In the genomic region with DNA sequence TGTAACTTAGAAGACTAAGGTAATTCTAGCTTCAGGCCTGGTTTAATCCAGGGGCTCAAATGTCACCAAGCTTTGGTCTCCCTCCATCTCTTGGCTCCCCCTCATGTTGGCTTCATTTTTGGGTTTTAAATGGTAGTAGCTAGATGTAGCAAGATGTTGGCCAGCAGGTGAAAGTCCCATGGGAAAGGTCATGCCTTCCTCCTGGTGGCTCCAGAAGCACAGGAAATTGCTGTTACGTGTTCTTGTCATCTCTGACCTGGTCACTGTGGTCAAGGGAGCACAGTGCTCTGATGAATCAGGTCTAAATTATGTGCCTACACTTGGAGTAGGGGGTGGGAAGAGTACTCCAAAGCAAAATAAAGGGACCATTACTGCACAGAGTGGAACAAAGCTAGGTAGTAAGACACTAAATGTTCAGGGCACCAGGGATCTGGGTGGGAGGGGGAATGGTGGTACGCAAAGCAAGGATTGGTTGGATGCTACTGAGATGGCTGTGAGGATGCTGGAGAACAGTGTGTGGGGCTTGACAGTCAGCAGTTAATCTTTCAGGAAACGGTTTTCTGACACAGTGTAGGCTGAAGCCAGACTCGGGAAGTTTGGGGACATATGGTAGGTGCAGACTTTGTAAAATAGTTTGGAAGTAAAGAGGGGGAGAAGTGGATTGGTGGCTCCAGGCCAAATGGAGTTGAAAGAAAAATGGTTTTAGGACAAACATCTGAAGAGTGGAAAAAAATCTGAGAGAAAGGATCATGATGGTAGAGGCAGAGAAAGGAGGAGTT, we compare ENCODE assay signal across 13 cellular contexts. TPM values are rescaled to one million over a fixed set of nuclear protein-coding genes. Genes with fewer than 3 reads are reported as not detected.
DNase-seq lines count a peak whose midpoint lies in the region; ATAC-seq and TF ChIP-seq lines count a peak whose summit lies in the region.
"Had no signal": no experiment of that assay in that cellular context is flagged by ENCODE, and none has a peak within 500 bp of the region (broad histone marks: within the 10 kb centered on the region; RNA-seq: fewer than 3 reads in every experiment).

No MANE protein-coding gene starts in this region.

- no peaks in the 10 kb centered on the region for H3K27me3 Mint-ChIP-seq in CD4-positive, CD25-positive, alpha-beta regulatory T cell
- H3K27me3 Mint-ChIP-seq in central memory CD8-positive, alpha-beta T cell, result no peaks in the 10 kb centered on the region
- H3K27me3 Mint-ChIP-seq: effector memory CD8-positive, alpha-beta T cell had no signal

- ATAC-seq in CD4-positive, CD25-positive, alpha-beta regulatory T cell (ENCODE audit: low read depth in 2 of 2), result no peak
- ATAC-seq in central memory CD8-positive, alpha-beta T cell (replicated peaks; ENCODE audit: extremely low read depth, poor library complexity, severe bottlenecking), result no peak
- ATAC-seq: activated CD8-positive, alpha-beta T cell treated with anti-CD3 and anti-CD28 coated beads, Interleukin-2, amount 10 ng/mL, durations not matched to agents 7 days and 5 days; effector memory CD8-positive, alpha-beta T cell had no signal

- no peak overlapping the region for H3K4me3 ChIP-seq in CD4-positive, CD25-positive, alpha-beta regulatory T cell (ENCODE audit: low read depth, low read length)

- no peaks in the 10 kb centered on the region for H3K27me3 ChIP-seq in CD4-positive, CD25-positive, alpha-beta regulatory T cell (ENCODE audit: control insufficient read depth, insufficient read depth, low read length)

- CTCF ChIA-PET in HEK293T (lab: Yijun Ruan, JAX), result no interaction called here

- in situ Hi-C loops in KBM-7 (cut with MboI; ENCODE audit: low pct_unique_long_range_greater_than_20kb, low sequenced_read_pairs), result no loop called here

- H3K36me3 Mint-ChIP-seq in CD4-positive, CD25-positive, alpha-beta regulatory T cell, result peaks cover 18% of the 10 kb centered on the region
- H3K36me3 Mint-ChIP-seq in central memory CD8-positive, alpha-beta T cell (ENCODE audit: insufficient read depth), result peaks cover 10% of the 10 kb centered on the region

- H3K27ac Mint-ChIP-seq in CD4-positive, CD25-positive, alpha-beta regulatory T cell, result peak overlapping the region in 2 of 3 donors; percentile 77 to 89
- peak overlapping the region; percentile 7 for H3K27ac Mint-ChIP-seq in central memory CD8-positive, alpha-beta T cell (ENCODE audit: low read depth)
- H3K27ac Mint-ChIP-seq: activated CD8-positive, alpha-beta T cell treated with anti-CD3 and anti-CD28 coated beads, Interleukin-2, amount 10 ng/mL, durations not matched to agents 7 days and 5 days had no signal

- DNase-seq in CD4-positive, CD25-positive, alpha-beta regulatory T cell, result no peak
- DNase-seq in KBM-7 (peak; percentile 35), myocyte (ENCODE audit: low read depth) (peak; percentile 39), KG1 (lab: John Stamatoyannopoulos, UW) (no peak), ecto neural progenitor cell (ENCODE audit: low spot score) (no peak), HEK293T (ENCODE audit: extremely low spot score) (no peak), occipital lobe (lab: John Stamatoyannopoulos, UW) (no peak)
- DNase-seq in central memory CD8-positive, alpha-beta T cell (ENCODE audit: low spot score in 2 of 2), result no peak
- DNase-seq: activated CD8-positive, alpha-beta T cell treated with anti-CD3 and anti-CD28 coated beads, Interleukin-2, amount 10 ng/mL, durations not matched to agents 7 days and 5 days; Calu3; effector memory CD8-positive, alpha-beta T cell; NCI-H1048; NCI-H69 had no signal

- H3K4me3 Mint-ChIP-seq in CD4-positive, CD25-positive, alpha-beta regulatory T cell, result no peak overlapping the region
- H3K4me3 Mint-ChIP-seq in central memory CD8-positive, alpha-beta T cell, result no peak overlapping the region
- H3K4me3 Mint-ChIP-seq: activated CD8-positive, alpha-beta T cell treated with anti-CD3 and anti-CD28 coated beads, Interleukin-2, amount 10 ng/mL, durations not matched to agents 7 days and 5 days; effector memory CD8-positive, alpha-beta T cell had no signal

- H3K27ac ChIP-seq in CD4-positive, CD25-positive, alpha-beta regulatory T cell (ENCODE audit: insufficient read depth, low read length, poor library complexity, severe bottlenecking), result no peak overlapping the region

- H3K9me3 Mint-ChIP-seq in CD4-positive, CD25-positive, alpha-beta regulatory T cell, result peaks cover 0 to 2% (median 0%) of the 10 kb centered on the region in 7 donors
- no peaks in the 10 kb centered on the region for H3K9me3 Mint-ChIP-seq in central memory CD8-positive, alpha-beta T cell
- H3K9me3 Mint-ChIP-seq: effector memory CD8-positive, alpha-beta T cell had no signal

- peaks cover 4% of the 10 kb centered on the region for H3K4me1 ChIP-seq in CD4-positive, CD25-positive, alpha-beta regulatory T cell (ENCODE audit: control insufficient read depth, insufficient read depth, low read length, poor library complexity, severe bottlenecking)

- POLR2A ChIA-PET in HEK293T (lab: Yijun Ruan, JAX), result interaction anchor here (0.8 to 1.0 kb wide), 2 partner anchors 10 to 23 kb away, joined by 3 read pairs; no protein-coding TSS in a partner anchor

- no peaks in the 10 kb centered on the region for H3K9me3 ChIP-seq in CD4-positive, CD25-positive, alpha-beta regulatory T cell (ENCODE audit: control insufficient read depth in 2 of 2, low read length in 2 of 2)

- H3K4me1 Mint-ChIP-seq in CD4-positive, CD25-positive, alpha-beta regulatory T cell, result peaks cover 32 to 79% (median 75%) of the 10 kb centered on the region in 4 donors
- peaks cover 60% of the 10 kb centered on the region for H3K4me1 Mint-ChIP-seq in central memory CD8-positive, alpha-beta T cell

- H3K36me3 ChIP-seq in CD4-positive, CD25-positive, alpha-beta regulatory T cell (ENCODE audit: control insufficient read depth, insufficient read depth, low read length), result peaks cover 2% of the 10 kb centered on the region

TF ChIP-seq in HEK293T, 16 proteins besides CTCF, POLR2A, EP300 and RAD21:
- TF ChIP-seq HDGF (IDR thresholded peaks at IDR 0.05; ENCODE audit: borderline replicate concordance) (no peak), ARNT (IDR thresholded peaks at IDR 0.05) (no peak), L3MBTL2 (conservative IDR thresholded peaks at IDR 0.05) (no peak), SP1 (IDR thresholded peaks at IDR 0.05) (no peak), FOXK2 (IDR thresholded peaks at IDR 0.05) (no peak), CTBP1 (IDR thresholded peaks at IDR 0.05; ENCODE audit: borderline replicate concordance) (no peak), NFRKB (IDR thresholded peaks at IDR 0.05) (no peak), FOXA1 (IDR thresholded peaks at IDR 0.05) (no peak)

RNA-seq across cellular contexts. Expression of gene CDS2, which starts 30.1 kb away (rescaled TPM):
- total RNA-seq in CD4-positive, CD25-positive, alpha-beta regulatory T cell, result 77.9 TPM
- polyA plus RNA-seq in CD4-positive, CD25-positive, alpha-beta regulatory T cell, result 10 to 100 TPM; 47.6 to 75.4 (median 51.5) TPM
- total RNA-seq in myocyte (29.2 and 43.0 TPM in 2 replicates), occipital lobe (67.2 TPM)
- 25.9 TPM for polyA plus RNA-seq in myocyte (2012)

RNA-seq across cellular contexts. Expression of gene PCNA, which starts 37.1 kb away (rescaled TPM):
- 33.0 TPM for total RNA-seq in CD4-positive, CD25-positive, alpha-beta regulatory T cell
- 10 to 100 TPM; 67.5 to 89.9 (median 76.2) TPM for polyA plus RNA-seq in CD4-positive, CD25-positive, alpha-beta regulatory T cell
- total RNA-seq in myocyte (57.8 and 63.9 TPM in 2 replicates), occipital lobe (40.9 TPM)
- polyA plus RNA-seq in myocyte (2012), result 48.0 TPM

RNA-seq across cellular contexts. Expression of gene TMEM230, which starts 44.0 kb away (rescaled TPM):
- total RNA-seq in CD4-positive, CD25-positive, alpha-beta regulatory T cell, result 48.3 TPM
- 100 to 1,000 TPM; 158 to 237 (median 214) TPM for polyA plus RNA-seq in CD4-positive, CD25-positive, alpha-beta regulatory T cell
- total RNA-seq in myocyte, result 113 and 120 TPM in 2 replicates
- 136 TPM for polyA plus RNA-seq in myocyte (2012)
- 50.1 TPM for total RNA-seq in occipital lobe

Comparison
In these comparisons a context has a peak if more than half of its experiments do, and no peak if none do; other contexts are left out.
1. DNase-seq: peak in KBM-7 (single experiment) and myocyte (single experiment); none in CD4-positive, CD25-positive, alpha-beta regulatory T cell (0 of 3), central memory CD8-positive, alpha-beta T cell (0 of 2), KG1 (single experiment), ecto neural progenitor cell (single experiment), HEK293T (single experiment) and occipital lobe (single experiment).